In the genomic region with DNA sequence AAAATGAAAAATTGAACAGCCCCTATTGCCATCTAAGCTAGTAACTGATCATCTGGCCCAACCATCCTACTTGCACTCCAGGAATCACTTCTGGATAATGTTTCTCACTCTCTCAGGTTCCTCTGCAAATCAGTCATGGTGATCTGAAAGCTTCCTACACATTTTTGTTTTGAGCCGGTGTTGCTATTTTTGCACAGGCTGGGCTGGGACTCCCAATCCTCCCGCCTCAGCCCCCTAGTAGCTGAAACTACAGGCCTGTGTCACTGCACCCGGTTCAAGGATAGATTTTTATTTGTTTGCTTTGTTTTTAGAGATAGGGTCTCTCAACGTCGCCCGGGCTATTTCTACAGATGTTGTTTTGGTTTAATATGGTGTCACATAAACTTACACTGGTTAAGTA, we compare ENCODE assay signal across 8 cellular contexts. TPM values are rescaled to one million over a fixed set of nuclear protein-coding genes. Genes with fewer than 3 reads are reported as not detected.
A peak's percentile ranks its signal among the peaks of the same experiment; 100 is the strongest.
DNase-seq lines count a peak whose midpoint lies in the region; ATAC-seq and TF ChIP-seq lines count a peak whose summit lies in the region.

No MANE protein-coding gene starts in this region.

- H3K27me3 ChIP-seq in gastrocnemius medialis, result no peaks in the 10 kb centered on the region

- no peaks in the 10 kb centered on the region for H3K9me3 ChIP-seq in gastrocnemius medialis

- no peak for TF ChIP-seq CTCF in gastrocnemius medialis (IDR thresholded peaks at IDR 0.05 in 4 of 5, conservative IDR thresholded peaks at IDR 0.05 in 1 of 5)
- no peak for TF ChIP-seq CTCF in foreskin fibroblast (IDR thresholded peaks at IDR 0.05; ENCODE audit: low read depth, low read length)

- intact Hi-C loops in gastrocnemius medialis (cut with DNase I; ENCODE audit: low total_unique reads), result no loop called here

- ATAC-seq in GM19372 (IDR thresholded peaks at IDR 0.05; ENCODE audit: low read depth, unreplicated experiment) (peak; percentile 17), HG02973 (IDR thresholded peaks at IDR 0.05; ENCODE audit: unreplicated experiment) (peak; percentile 21), gastrocnemius medialis (no peak), GM18520 (IDR thresholded peaks at IDR 0.05; ENCODE audit: unreplicated experiment) (no peak)
- no peak for ATAC-seq in activated naive CD8-positive, alpha-beta T cell treated with anti-CD3 and anti-CD28 coated beads, Interleukin-2, amount 50 U/mL, for 24 hours

- peak overlapping the region in 3 of 4 donors; percentile 52 to 72 (median 61) for H3K27ac ChIP-seq in gastrocnemius medialis

- peaks cover 19% of the 10 kb centered on the region for H3K4me1 Mint-ChIP-seq in activated naive CD8-positive, alpha-beta T cell treated with anti-CD3 and anti-CD28 coated beads, Interleukin-2, amount 50 U/mL, for 24 hours

- DNase-seq in activated naive CD8-positive, alpha-beta T cell treated with anti-CD3 and anti-CD28 coated beads, Interleukin-2, amount 50 U/mL, for 24 hours, result no peak
- DNase-seq in gastrocnemius medialis (no peak), NOMO-1 treated with DMSO at 0.1 percent for 48 hours (lab: John Stamatoyannopoulos, UW; ENCODE audit: unreplicated experiment) (no peak), inferior parietal cortex (ENCODE audit: extremely low spot score) (no peak), foreskin fibroblast (no peak)

- H3K4me3 Mint-ChIP-seq in activated naive CD8-positive, alpha-beta T cell treated with anti-CD3 and anti-CD28 coated beads, Interleukin-2, amount 50 U/mL, for 24 hours, result peak overlapping the region; percentile 68

- peaks cover 10% of the 10 kb centered on the region for H3K36me3 Mint-ChIP-seq in activated naive CD8-positive, alpha-beta T cell treated with anti-CD3 and anti-CD28 coated beads, Interleukin-2, amount 50 U/mL, for 24 hours (ENCODE audit: low read depth)

- peaks cover 10% of the 10 kb centered on the region for H3K27me3 Mint-ChIP-seq in activated naive CD8-positive, alpha-beta T cell treated with anti-CD3 and anti-CD28 coated beads, Interleukin-2, amount 50 U/mL, for 24 hours

- H3K4me3 ChIP-seq in gastrocnemius medialis (peak overlapping the region in 2 of 4 donors; percentile 6 to 8), foreskin fibroblast (ENCODE audit: low read depth in 1 of 2, low read length in 2 of 2) (no peak overlapping the region)

- no peaks in the 10 kb centered on the region for H3K4me1 ChIP-seq in gastrocnemius medialis

- peaks cover 11% of the 10 kb centered on the region for H3K9me3 Mint-ChIP-seq in activated naive CD8-positive, alpha-beta T cell treated with anti-CD3 and anti-CD28 coated beads, Interleukin-2, amount 50 U/mL, for 24 hours

- in situ Hi-C loops in gastrocnemius medialis (cut with MboI; ENCODE audit: low sequenced_read_pairs in 4 of 4), result loop anchor here in 2 of 4 donors (25.0 kb wide), 1 partner anchor 456 kb away; no protein-coding TSS in a partner anchor

- TF ChIP-seq POLR2A in gastrocnemius medialis (IDR thresholded peaks at IDR 0.05), result no peak

- H3K36me3 ChIP-seq in gastrocnemius medialis, result no peaks in the 10 kb centered on the region

- H3K27ac Mint-ChIP-seq in activated naive CD8-positive, alpha-beta T cell treated with anti-CD3 and anti-CD28 coated beads, Interleukin-2, amount 50 U/mL, for 24 hours, result peak overlapping the region; percentile 82

RNA-seq across cellular contexts. Expression of a gene that starts 40.5 kb away (rescaled TPM):
- 1 to 10 TPM; 2.6 to 7.5 (median 5.1) TPM for total RNA-seq in gastrocnemius medialis

Comparison
In these comparisons a context has a peak if more than half of its experiments do, and no peak if none do; other contexts are left out.
1. ATAC-seq: peak in GM19372 (single experiment) and HG02973 (single experiment); none in activated naive CD8-positive, alpha-beta T cell treated with anti-CD3 and anti-CD28 coated beads, Interleukin-2, amount 50 U/mL, for 24 hours (single experiment), gastrocnemius medialis (0 of 2) and GM18520 (single experiment).